30 cellular contexts compared by ENCODE assay signal in the genomic region with DNA sequence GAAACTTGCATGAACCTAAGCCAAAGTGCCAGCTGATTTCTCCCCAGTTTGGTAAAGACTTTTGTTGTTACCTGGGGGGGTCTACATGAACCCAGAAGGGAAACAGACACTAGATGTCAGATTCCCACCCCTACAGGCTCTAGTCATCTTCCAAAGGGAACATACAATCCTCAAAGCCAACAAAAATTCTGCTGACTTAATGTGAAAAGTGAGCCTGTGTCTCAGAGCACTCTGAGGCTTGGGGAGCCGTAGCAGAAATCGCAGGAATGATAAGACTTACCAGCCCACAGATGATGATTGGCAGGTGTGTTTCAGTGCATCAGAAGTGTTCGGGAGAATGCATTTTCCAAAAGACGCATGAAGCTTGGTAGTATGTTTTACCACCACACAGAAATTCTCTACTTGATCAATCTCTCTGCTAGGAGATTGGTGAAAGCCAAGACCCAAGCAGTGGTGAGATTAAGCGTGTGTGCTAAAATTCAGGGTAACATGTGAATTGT.
"Had no signal": no experiment of that assay in that cellular context is flagged by ENCODE, and none has a peak within 500 bp of the region (broad histone marks: within the 10 kb centered on the region; RNA-seq: fewer than 3 reads in every experiment).

No MANE protein-coding gene starts in this region.

- H3K9me3 Mint-ChIP-seq: dendritic cell treated with granulocyte-macrophage colony-stimulating factor and Interleukin-4, amounts not matched to agents 40 ng/mL and 50 ng/mL, for 4 days; endodermal cell; immature natural killer cell; memory B cell; natural killer cell; stimulated activated naive CD8-positive, alpha-beta T cell treated with anti-CD3 and anti-CD28 coated beads, Interleukin-15, amount 100 ng/mL, for 72 hours had no signal

- H3K27me3 Mint-ChIP-seq: dendritic cell treated with granulocyte-macrophage colony-stimulating factor and Interleukin-4, amounts not matched to agents 40 ng/mL and 50 ng/mL, for 4 days had no signal

- ATAC-seq: esophagus mucosa; gastrocnemius medialis; left colon; natural killer cell; sciatic nerve; stimulated activated naive CD8-positive, alpha-beta T cell treated with anti-CD3 and anti-CD28 coated beads, Interleukin-15, amount 100 ng/mL, for 72 hours had no signal

- H3K27ac Mint-ChIP-seq: dendritic cell treated with granulocyte-macrophage colony-stimulating factor and Interleukin-4, amounts not matched to agents 40 ng/mL and 50 ng/mL, for 4 days; endodermal cell; immature natural killer cell; memory B cell; natural killer cell had no signal

- H3K4me3 ChIP-seq: colonic mucosa, gastrocnemius medialis, lung, smooth muscle cell, suprapubic skin, transverse colon, vagina had no signal

- H3K36me3 Mint-ChIP-seq: memory B cell, natural killer cell had no signal

- DNase-seq: colonic mucosa; effector CD8-positive, alpha-beta T cell; endodermal cell; foreskin fibroblast; gastrocnemius medialis; head of caudate nucleus; hypothalamus; immature natural killer cell; islet precursor cell; kidney glomerular epithelial cell; left colon; natural killer cell; nucleus accumbens; posterior cingulate gyrus; stimulated activated CD4-positive, alpha-beta T cell treated with anti-CD3 and anti-CD28 coated beads, Interleukin-12 subunit alpha, Interleukin-12 subunit beta, amount 100 ng/mL, for 4 hours; stimulated activated CD4-positive, alpha-beta T cell treated with anti-CD3 and anti-CD28 coated beads, Interleukin-1b, Interleukin-23, amount 100 ng/mL, for 48 hours; stimulated activated CD4-positive, alpha-beta T cell treated with anti-CD3 and anti-CD28 coated beads, Interleukin-4, amount 100 ng/mL, for 1 hour; stimulated activated CD8-positive, alpha-beta memory T cell treated with anti-CD3 and anti-CD28 coated beads, Interleukin-4, amount 100 ng/mL, for 48 hours; stimulated activated naive CD4-positive, alpha-beta T cell; stimulated activated naive CD8-positive, alpha-beta T cell treated with anti-CD3 and anti-CD28 coated beads, Interleukin-15, amount 100 ng/mL, for 72 hours; transverse colon had no signal

- H3K36me3 ChIP-seq: colonic mucosa, gastrocnemius medialis, suprapubic skin, transverse colon had no signal

- H3K9me3 ChIP-seq: colonic mucosa, gastrocnemius medialis, suprapubic skin, transverse colon, vagina had no signal

- H3K27me3 ChIP-seq: colonic mucosa, gastrocnemius medialis, suprapubic skin, transverse colon, vagina had no signal

- H3K27ac ChIP-seq: colonic mucosa, epithelial cell of prostate, gastrocnemius medialis, suprapubic skin, transverse colon, vagina had no signal

- H3K4me3 Mint-ChIP-seq: dendritic cell treated with granulocyte-macrophage colony-stimulating factor and Interleukin-4, amounts not matched to agents 40 ng/mL and 50 ng/mL, for 4 days; endodermal cell; memory B cell; stimulated activated naive CD8-positive, alpha-beta T cell treated with anti-CD3 and anti-CD28 coated beads, Interleukin-15, amount 100 ng/mL, for 72 hours had no signal

- H3K4me1 ChIP-seq: colonic mucosa, gastrocnemius medialis, suprapubic skin, transverse colon had no signal
